In the genomic region with DNA sequence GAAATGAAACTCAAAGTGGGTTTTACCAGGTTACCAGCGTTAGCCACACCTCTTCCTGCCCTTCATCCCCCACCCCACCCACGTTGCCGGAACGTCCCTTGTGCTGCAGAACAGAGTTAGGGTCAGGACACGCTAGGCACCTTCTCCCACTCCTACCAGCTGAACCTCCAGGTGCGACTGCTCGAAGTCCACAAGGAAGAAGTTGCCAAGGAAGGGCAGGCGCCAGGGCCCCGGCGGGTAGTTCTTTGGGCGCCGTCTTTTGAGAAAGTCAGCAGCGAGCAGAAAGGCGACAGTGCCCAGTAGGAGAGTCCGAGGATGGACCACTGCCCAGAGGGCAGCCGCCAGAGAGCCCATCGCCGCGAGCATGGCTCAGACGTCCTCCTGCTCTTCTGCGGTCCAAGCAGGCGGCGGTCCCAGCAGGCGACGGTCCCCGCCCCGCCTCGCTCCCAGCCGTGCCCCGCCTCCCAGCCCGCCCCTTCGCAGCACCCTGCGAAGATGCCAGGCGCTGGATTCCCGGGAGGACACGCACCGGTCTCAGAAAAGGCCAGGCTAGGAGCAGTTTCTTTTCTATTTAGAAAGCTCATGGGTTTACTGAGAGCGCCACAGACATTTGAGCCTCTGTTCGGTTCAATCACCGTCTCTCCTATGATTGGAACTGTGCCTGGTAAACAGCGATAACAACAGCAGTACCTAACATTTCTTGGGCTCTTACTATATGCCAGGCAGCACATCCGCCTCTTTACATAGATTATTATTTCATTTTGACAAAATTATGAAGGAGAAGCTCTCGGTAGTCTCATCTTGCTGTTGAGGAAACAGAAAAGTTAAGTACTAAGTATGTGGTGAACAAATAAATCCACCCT, we compare ENCODE assay signal across 8 cellular contexts. TPM values are rescaled to one million over a fixed set of nuclear protein-coding genes. Genes with fewer than 3 reads are reported as not detected.
DNase-seq lines count a peak whose midpoint lies in the region; ATAC-seq and TF ChIP-seq lines count a peak whose summit lies in the region.

A gene with protein sequence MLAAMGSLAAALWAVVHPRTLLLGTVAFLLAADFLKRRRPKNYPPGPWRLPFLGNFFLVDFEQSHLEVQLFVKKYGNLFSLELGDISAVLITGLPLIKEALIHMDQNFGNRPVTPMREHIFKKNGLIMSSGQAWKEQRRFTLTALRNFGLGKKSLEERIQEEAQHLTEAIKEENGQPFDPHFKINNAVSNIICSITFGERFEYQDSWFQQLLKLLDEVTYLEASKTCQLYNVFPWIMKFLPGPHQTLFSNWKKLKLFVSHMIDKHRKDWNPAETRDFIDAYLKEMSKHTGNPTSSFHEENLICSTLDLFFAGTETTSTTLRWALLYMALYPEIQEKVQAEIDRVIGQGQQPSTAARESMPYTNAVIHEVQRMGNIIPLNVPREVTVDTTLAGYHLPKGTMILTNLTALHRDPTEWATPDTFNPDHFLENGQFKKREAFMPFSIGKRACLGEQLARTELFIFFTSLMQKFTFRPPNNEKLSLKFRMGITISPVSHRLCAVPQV (minus strand): TSS at position 393 of the 863 bp plus-strand sequence. CDS start 27 bp downstream, at position 366.

- intact Hi-C loops in Caco-2 (cut with micrococcal nuclease; ENCODE audit: unreplicated experiment), result no loop called here

- no peaks in the 10 kb centered on the region for H3K4me1 ChIP-seq in Caco-2
- H3K4me1 ChIP-seq in duodenal mucosa (ENCODE audit: control insufficient read depth in 1 of 2, insufficient read depth in 2 of 2, low read length in 2 of 2), result peaks cover 0 to 6% of the 10 kb centered on the region in 2 donors
- peaks cover 2 to 4% of the 10 kb centered on the region in 2 donors for H3K4me1 ChIP-seq in lung (ENCODE audit: control insufficient read depth in 2 of 2, insufficient read depth in 2 of 2, low read length in 2 of 2)

- H3K4me3 ChIP-seq in Caco-2 (ENCODE audit: low read depth, low read length) (peak within 1 kb of the TSS; percentile 46), duodenal mucosa (ENCODE audit: low read depth in 1 of 2, low read length in 2 of 2) (peak within 1 kb of the TSS; percentile 78 to 89), lung (peak within 1 kb of the TSS; percentile 32)

- peak within 1 kb of the TSS; percentile 72 for H3K4me3 Mint-ChIP-seq in Caco-2 (ENCODE audit: unreplicated experiment)

- H3K27ac ChIP-seq in duodenal mucosa (ENCODE audit: low read depth, low read length), result no peak within 1 kb of the TSS
- H3K27ac ChIP-seq in lung (ENCODE audit: low read depth in 1 of 2, low read length in 1 of 2), result peak within 1 kb of the TSS in 1 of 2 donors; percentile 81

- H3K9me3 ChIP-seq in Caco-2 (no peaks in the 10 kb centered on the region), duodenal mucosa (ENCODE audit: control insufficient read depth in 1 of 2, low read length in 2 of 2) (no peaks in the 10 kb centered on the region), lung (ENCODE audit: control insufficient read depth in 2 of 2, insufficient read depth in 1 of 2, low read length in 1 of 2) (peaks cover 2% of the 10 kb centered on the region in 2 donors)

- no peaks in the 10 kb centered on the region for H3K36me3 Mint-ChIP-seq in Caco-2 (ENCODE audit: insufficient read depth, unreplicated experiment)

- DNase-seq in Caco-2, result peak in 1 of 2 experiments; percentile 46
- DNase-seq in NCI-H146 (lab: John Stamatoyannopoulos, UW), result peak; percentile 78
- peak; percentile 22 to 31 for DNase-seq in activated CD4-positive, alpha-beta T cell treated with anti-CD3 and anti-CD28 coated beads for 4 hours
- peak; percentile 54 for DNase-seq in lung (ENCODE audit: low spot score)
- DNase-seq in stimulated activated CD4-positive, alpha-beta T cell treated with anti-CD3 and anti-CD28 coated beads, TNF-alpha, amount 100 ng/mL, for 48 hours (ENCODE audit: low read depth in 3 of 3), result peak; percentile 6 to 41 (median 14)
- DNase-seq in cerebellar cortex (ENCODE audit: low spot score), result no peak

- 3% methylated on average over 43 of the region's 43 CpGs for WGBS in lung, 2 donors

- ATAC-seq in GM21717 (IDR thresholded peaks at IDR 0.05; ENCODE audit: unreplicated experiment) (peak; percentile 64), lung (ENCODE audit: insufficient read depth, low FRiP score) (peak; percentile 87)

- CTCF ChIA-PET in Caco-2 (lab: Charles Lee), result interaction anchor here (1.2 kb wide), 1 partner anchor 21 kb away, joined by 3 read pairs; no protein-coding TSS in a partner anchor

- H3K27me3 ChIP-seq in Caco-2 (replicated peaks; ENCODE audit: control insufficient read depth, insufficient read depth, low read length), result no peaks in the 10 kb centered on the region
- peaks cover 4 to 11% of the 10 kb centered on the region in 2 donors for H3K27me3 ChIP-seq in duodenal mucosa (ENCODE audit: control insufficient read depth in 1 of 2, insufficient read depth in 2 of 2, low read length in 2 of 2)
- no peaks in the 10 kb centered on the region for H3K27me3 ChIP-seq in lung (ENCODE audit: control insufficient read depth, insufficient read depth)

- POLR2A ChIA-PET in Caco-2 (lab: Charles Lee), result no interaction called here

- H3K9ac ChIP-seq in duodenal mucosa (ENCODE audit: low read depth in 1 of 2, low read length in 2 of 2), result peak within 1 kb of the TSS; percentile 40 to 53

- no peak for TF ChIP-seq CTCF in Caco-2 (IDR thresholded peaks at IDR 0.05; ENCODE audit: insufficient read depth in 1 of 2, low read depth in 1 of 2, low read length in 1 of 2, severe bottlenecking in 1 of 2, unreplicated experiment in 1 of 2)
- no peak for TF ChIP-seq CTCF in lung (IDR thresholded peaks at IDR 0.05; ENCODE audit: control extremely low read depth, extremely low read depth)

- H3K27ac Mint-ChIP-seq in Caco-2 (ENCODE audit: unreplicated experiment), result no peak within 1 kb of the TSS

- H3K4me1 Mint-ChIP-seq in Caco-2 (ENCODE audit: low read depth, unreplicated experiment), result peaks cover 7% of the 10 kb centered on the region

- H3K9me3 Mint-ChIP-seq in Caco-2 (ENCODE audit: unreplicated experiment), result peaks cover 7% of the 10 kb centered on the region

- H3K36me3 ChIP-seq in Caco-2 (ENCODE audit: control insufficient read depth, insufficient read depth, low read length), result no peaks in the 10 kb centered on the region
- H3K36me3 ChIP-seq in duodenal mucosa (ENCODE audit: control insufficient read depth in 1 of 2, insufficient read depth in 2 of 2, low read length in 2 of 2), result no peaks in the 10 kb centered on the region
- H3K36me3 ChIP-seq in lung (ENCODE audit: control insufficient read depth in 2 of 2, insufficient read depth in 2 of 2, low read length in 2 of 2), result no peaks in the 10 kb centered on the region

- BruUV-seq in Caco-2 (replicated peaks; lab: Mats Ljungman, UMichigan), result no TSS peak

- peaks cover 15% of the 10 kb centered on the region for H3K27me3 Mint-ChIP-seq in Caco-2 (ENCODE audit: insufficient read depth, unreplicated experiment)

RNA-seq across cellular contexts. Expression of the gene that starts here (rescaled TPM):
- 0.29 and 0.77 TPM in 2 replicates for total RNA-seq in Caco-2 (2022)
- 1 to 10 TPM; 2.4 to 3.9 TPM for total RNA-seq in lung
- polyA plus RNA-seq in lung, result 1 to 10 TPM; 2.8 to 5.0 TPM

Comparison
In these comparisons a context has a peak if more than half of its experiments do, and no peak if none do; other contexts are left out.
1. H3K4me3 ChIP-seq: peak in every context shown above with its lines; median percentile 84 in duodenal mucosa; 46 in Caco-2; 32 in lung.